Comparison of ENCODE assay signal across 24 cellular contexts in the genomic region with DNA sequence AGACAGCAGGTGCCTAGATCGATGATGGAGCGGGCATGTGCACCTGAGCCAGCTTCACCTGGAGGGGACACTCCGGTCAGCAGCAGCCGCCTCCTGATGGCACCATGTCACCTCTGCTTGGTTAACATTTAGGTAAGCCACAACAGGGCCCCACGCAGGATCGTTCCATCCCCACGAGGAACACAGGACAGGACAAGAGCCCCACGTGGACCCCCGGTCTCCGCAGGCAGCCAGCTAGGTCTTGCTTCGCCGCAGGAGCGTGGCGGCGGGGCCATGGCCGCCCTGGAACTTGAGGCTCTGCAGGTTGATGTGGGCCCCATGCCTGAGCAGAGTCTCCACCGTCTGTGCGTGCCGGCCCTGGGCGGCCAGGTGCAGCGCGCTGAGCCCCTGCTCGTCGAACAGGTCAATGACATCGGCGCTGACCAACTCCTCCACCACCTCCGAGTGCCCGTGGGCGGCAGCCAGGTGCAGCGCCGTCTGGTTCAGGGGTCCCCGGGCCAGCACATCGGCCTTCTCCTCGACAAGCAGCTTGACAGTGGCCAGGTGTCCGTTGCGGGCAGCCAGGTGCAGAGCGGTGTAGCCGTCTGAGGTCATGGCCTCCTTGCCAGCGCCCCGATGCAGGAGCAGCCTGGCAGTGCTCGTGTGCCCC. TPM values are rescaled to one million over a fixed set of nuclear protein-coding genes. Genes with fewer than 3 reads are reported as not detected.
"Had no signal": no experiment of that assay in that cellular context is flagged by ENCODE, and none has a peak within 500 bp of the region (broad histone marks: within the 10 kb centered on the region; RNA-seq: fewer than 3 reads in every experiment).

No MANE protein-coding gene starts in this region.

- H3K4me1 ChIP-seq: esophagus muscularis mucosa, foreskin keratinocyte, gastroesophageal sphincter, heart left ventricle, left lung had no signal

- H3K27me3 ChIP-seq: foreskin keratinocyte, hepatocyte had no signal

- H3K4me3 ChIP-seq: coronary artery, dorsolateral prefrontal cortex, esophagus muscularis mucosa, gastroesophageal sphincter, heart left ventricle, hepatocyte, left lung, lung had no signal

- DNase-seq: dermis blood vessel endothelial cell; dorsolateral prefrontal cortex; effector CD4-positive, alpha-beta T cell; effector memory CD4-positive, alpha-beta T cell; foreskin keratinocyte; hypothalamus; immature natural killer cell; islet precursor cell; left cardiac atrium; left lung; left ventricle myocardium superior; mammary epithelial cell; mesendoderm; midbrain had no signal

- H3K4me1 Mint-ChIP-seq: immature natural killer cell, memory B cell had no signal

- H3K27ac Mint-ChIP-seq: immature natural killer cell, memory B cell had no signal

- H3K36me3 ChIP-seq: esophagus muscularis mucosa, gastroesophageal sphincter, heart left ventricle had no signal

- H3K27ac ChIP-seq: coronary artery, dorsolateral prefrontal cortex, esophagus muscularis mucosa, foreskin keratinocyte, gastroesophageal sphincter, heart left ventricle, hepatocyte, left lung had no signal

- H3K36me3 Mint-ChIP-seq: immature natural killer cell, memory B cell had no signal

- H2AFZ ChIP-seq: hepatocyte had no signal

- H3K4me2 ChIP-seq: hepatocyte had no signal

- ATAC-seq: foreskin keratinocyte, gastroesophageal sphincter, heart left ventricle, left cardiac atrium, left lung, left ventricle myocardium superior had no signal

- H3K4me3 Mint-ChIP-seq: immature natural killer cell, memory B cell had no signal

RNA-seq across cellular contexts. Expression of a gene that starts 26.1 kb away (rescaled TPM):
- total RNA-seq: endothelial cell of umbilical vein, fibroblast of villous mesenchyme, frontal cortex had no signal
